Comparison of ENCODE assay signal across 9 cellular contexts in the genomic region with DNA sequence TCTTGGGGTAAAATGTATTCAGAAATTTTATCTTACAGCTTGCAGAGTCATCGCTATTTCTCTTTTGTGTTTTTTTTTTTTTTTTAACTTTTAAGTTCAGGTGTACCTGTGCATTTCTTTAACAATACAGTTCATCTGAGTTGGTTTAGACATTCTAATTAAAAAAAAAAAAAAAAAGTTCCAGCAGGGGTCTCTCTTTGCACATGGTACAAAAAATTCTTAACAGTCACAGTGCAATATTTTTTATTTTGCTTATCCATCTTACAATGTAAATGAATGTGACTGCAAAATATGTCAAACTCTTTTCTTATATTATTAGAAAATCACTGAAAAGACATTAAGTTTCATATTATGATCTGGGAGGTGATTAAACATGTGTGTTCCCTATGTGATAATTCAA. TPM values are rescaled to one million over a fixed set of nuclear protein-coding genes. Genes with fewer than 3 reads are reported as not detected.
DNase-seq lines count a peak whose midpoint lies in the region; ATAC-seq and TF ChIP-seq lines count a peak whose summit lies in the region.
"Had no signal": no experiment of that assay in that cellular context is flagged by ENCODE, and none has a peak within 500 bp of the region (broad histone marks: within the 10 kb centered on the region; RNA-seq: fewer than 3 reads in every experiment).

No MANE protein-coding gene starts in this region.

- H3K27ac ChIP-seq in 22Rv1, result no peak overlapping the region

- H3K4me3 ChIP-seq in epithelial cell of proximal tubule (ENCODE audit: low read depth, low read length), result no peak overlapping the region

- TF ChIP-seq CTCF in 22Rv1 (IDR thresholded peaks at IDR 0.05), result peak; percentile 58
- TF ChIP-seq CTCF in GM10248 (IDR thresholded peaks at IDR 0.05; ENCODE audit: control extremely low read depth, extremely low read depth, low read depth, missing control alignments), result no peak
- peak; percentile 36 for TF ChIP-seq CTCF in epithelial cell of proximal tubule (conservative IDR thresholded peaks at IDR 0.05; ENCODE audit: low read depth, low read length)

- no peak for ATAC-seq in HG03439 (IDR thresholded peaks at IDR 0.05; ENCODE audit: unreplicated experiment)
- no peak for ATAC-seq in HG02973 (IDR thresholded peaks at IDR 0.05; ENCODE audit: unreplicated experiment)
- no peak for ATAC-seq in HG02852 (IDR thresholded peaks at IDR 0.05; ENCODE audit: unreplicated experiment)

- CTCF ChIA-PET in GM10248 (lab: Yijun Ruan, JAX), result interaction anchor here (0.7 to 5.5 kb wide), 11 partner anchors 11 to 79 kb away, joined by 3 to 62 read pairs (median 4); partner anchors contain the start of gene DIPK2A

- DNase-seq in GM10248 (ENCODE audit: extremely low spot score), result peak; percentile 28
- peak; percentile 24 for DNase-seq in NCI-H82 treated with DMSO at 0.1 percent for 48 hours (lab: John Stamatoyannopoulos, UW; ENCODE audit: unreplicated experiment)
- no peak for DNase-seq in epithelial cell of proximal tubule (ENCODE audit: low read depth)
- no peak for DNase-seq in H4 (ENCODE audit: low spot score)
- DNase-seq: activated gamma-delta T cell treated with Interleukin-2 at 50 U/mL for 16 hours had no signal

- POLR2A ChIA-PET in GM10248 (lab: Yijun Ruan, JAX), result interaction anchor here (1.1 kb wide), 1 partner anchor 76 kb away, joined by 5 read pairs; the partner anchor contains the start of gene DIPK2A

RNA-seq across cellular contexts. Expression of gene SLC9A9, which starts 47.5 kb away (rescaled TPM):
- 0.17 and 0.80 TPM in 2 replicates for total RNA-seq in epithelial cell of proximal tubule
- total RNA-seq in H4 (2014; rRNA removed; shearing (Covaris generic)), result 9.7 and 10.8 TPM in 2 replicates

Comparison
In these comparisons a context has a peak if more than half of its experiments do, and no peak if none do; other contexts are left out.
1. DNase-seq: peak in GM10248 (single experiment) and NCI-H82 treated with DMSO at 0.1 percent for 48 hours (single experiment); none in epithelial cell of proximal tubule (single experiment) and H4 (single experiment).